ENCODE assay signal across 8 cellular contexts in genomic region chr1:27284425-27285287, GRCh38. TPM values are rescaled to one million over a fixed set of nuclear protein-coding genes. Genes with fewer than 3 reads are reported as not detected.
A peak's percentile ranks its signal among the peaks of the same experiment; 100 is the strongest.
DNase-seq lines count a peak whose midpoint lies in the region; ATAC-seq and TF ChIP-seq lines count a peak whose summit lies in the region.

No MANE protein-coding gene starts in this region.

- peak overlapping the region in 1 of 3 donors; percentile 64 for H3K27ac Mint-ChIP-seq in CD4-positive, CD25-positive, alpha-beta regulatory T cell
- no peak overlapping the region for H3K27ac Mint-ChIP-seq in activated CD8-positive, alpha-beta T cell treated with anti-CD3 and anti-CD28 coated beads for 36 hours
- no peak overlapping the region for H3K27ac Mint-ChIP-seq in effector memory CD8-positive, alpha-beta T cell

- CTCF ChIA-PET in activated CD8-positive, alpha-beta T cell treated with anti-CD3 and anti-CD28 coated beads for 36 hours (lab: Charles Lee) = interaction anchor here (0.7 to 9.0 kb wide), 43 partner anchors 12 to 249 kb away, joined by 3 to 114 read pairs (median 4); no protein-coding TSS in a partner anchor

- H3K4me1 Mint-ChIP-seq in CD4-positive, CD25-positive, alpha-beta regulatory T cell = peaks cover 4 to 14% (median 8%) of the 10 kb centered on the region in 4 donors
- no peaks in the 10 kb centered on the region for H3K4me1 Mint-ChIP-seq in activated CD8-positive, alpha-beta T cell treated with anti-CD3 and anti-CD28 coated beads for 36 hours (ENCODE audit: low read depth)
- peaks cover 0 to 10% of the 10 kb centered on the region in 2 donors for H3K4me1 Mint-ChIP-seq in effector memory CD8-positive, alpha-beta T cell (ENCODE audit: low read depth in 2 of 2)

- no peaks in the 10 kb centered on the region for H3K9me3 Mint-ChIP-seq in CD4-positive, CD25-positive, alpha-beta regulatory T cell
- no peaks in the 10 kb centered on the region for H3K9me3 Mint-ChIP-seq in activated CD8-positive, alpha-beta T cell treated with anti-CD3 and anti-CD28 coated beads for 36 hours
- no peaks in the 10 kb centered on the region for H3K9me3 Mint-ChIP-seq in effector memory CD8-positive, alpha-beta T cell

- H3K27me3 ChIP-seq in CD4-positive, CD25-positive, alpha-beta regulatory T cell (ENCODE audit: control insufficient read depth, insufficient read depth, low read length) = no peaks in the 10 kb centered on the region

- H3K36me3 Mint-ChIP-seq in CD4-positive, CD25-positive, alpha-beta regulatory T cell = peaks cover 25% of the 10 kb centered on the region
- no peaks in the 10 kb centered on the region for H3K36me3 Mint-ChIP-seq in activated CD8-positive, alpha-beta T cell treated with anti-CD3 and anti-CD28 coated beads for 36 hours (ENCODE audit: low read depth)
- peaks cover 41% of the 10 kb centered on the region for H3K36me3 Mint-ChIP-seq in effector memory CD8-positive, alpha-beta T cell (ENCODE audit: insufficient read depth)

- H3K4me1 ChIP-seq in CD4-positive, CD25-positive, alpha-beta regulatory T cell (ENCODE audit: control insufficient read depth, insufficient read depth, low read length, poor library complexity, severe bottlenecking) = no peaks in the 10 kb centered on the region

- peaks cover 32% of the 10 kb centered on the region for H3K36me3 ChIP-seq in CD4-positive, CD25-positive, alpha-beta regulatory T cell (ENCODE audit: control insufficient read depth, insufficient read depth, low read length)

- no peak overlapping the region for H3K4me3 Mint-ChIP-seq in CD4-positive, CD25-positive, alpha-beta regulatory T cell
- no peak overlapping the region for H3K4me3 Mint-ChIP-seq in activated CD8-positive, alpha-beta T cell treated with anti-CD3 and anti-CD28 coated beads for 36 hours
- H3K4me3 Mint-ChIP-seq in effector memory CD8-positive, alpha-beta T cell = no peak overlapping the region

- POLR2A ChIA-PET in activated CD8-positive, alpha-beta T cell treated with anti-CD3 and anti-CD28 coated beads for 36 hours (lab: Charles Lee) = interaction anchor here (0.6 to 1.1 kb wide), 4 partner anchors 12 to 195 kb away, joined by 3 to 4 read pairs (median 4); no protein-coding TSS in a partner anchor

- H3K9me3 ChIP-seq in CD4-positive, CD25-positive, alpha-beta regulatory T cell (ENCODE audit: control insufficient read depth in 2 of 2, low read length in 2 of 2) = no peaks in the 10 kb centered on the region

- ATAC-seq in CD4-positive, CD25-positive, alpha-beta regulatory T cell (ENCODE audit: low read depth in 2 of 2) = peak; percentile 93 to 94
- peak; percentile 96 for ATAC-seq in activated CD8-positive, alpha-beta T cell treated with anti-CD3 and anti-CD28 coated beads for 36 hours
- peak; percentile 95 for ATAC-seq in effector memory CD8-positive, alpha-beta T cell (replicated peaks)
- no peak for ATAC-seq in GM19452 (IDR thresholded peaks at IDR 0.05; ENCODE audit: unreplicated experiment)

- H3K27me3 Mint-ChIP-seq in CD4-positive, CD25-positive, alpha-beta regulatory T cell = no peaks in the 10 kb centered on the region
- no peaks in the 10 kb centered on the region for H3K27me3 Mint-ChIP-seq in activated CD8-positive, alpha-beta T cell treated with anti-CD3 and anti-CD28 coated beads for 36 hours
- no peaks in the 10 kb centered on the region for H3K27me3 Mint-ChIP-seq in effector memory CD8-positive, alpha-beta T cell

- DNase-seq in CD4-positive, CD25-positive, alpha-beta regulatory T cell = peak; percentile 75 to 88 (median 83)
- peak; percentile 41 for DNase-seq in HS-5 (ENCODE audit: low read depth)
- DNase-seq in NK-92 (lab: John Stamatoyannopoulos, UW; ENCODE audit: unreplicated experiment) = peak; percentile 14
- DNase-seq in activated CD8-positive, alpha-beta T cell treated with anti-CD3 and anti-CD28 coated beads for 36 hours = peak; percentile 97
- DNase-seq in effector memory CD8-positive, alpha-beta T cell = peak; percentile 84 to 90 (median 86)
- peak; percentile 89 for DNase-seq in mesenteric fat pad (ENCODE audit: low spot score)
- DNase-seq in stimulated activated CD8-positive, alpha-beta memory T cell treated with anti-CD3 and anti-CD28 coated beads, Interleukin-15, amount 100 ng/mL, for 48 hours (ENCODE audit: low read depth in 2 of 2) = peak; percentile 58 to 59

- H3K27ac ChIP-seq in CD4-positive, CD25-positive, alpha-beta regulatory T cell (ENCODE audit: insufficient read depth, low read length, poor library complexity, severe bottlenecking) = no peak overlapping the region

- no peak overlapping the region for H3K4me3 ChIP-seq in CD4-positive, CD25-positive, alpha-beta regulatory T cell (ENCODE audit: low read depth, low read length)

- peak; percentile 88 for TF ChIP-seq CTCF in activated CD8-positive, alpha-beta T cell treated with anti-CD3 and anti-CD28 coated beads for 36 hours (IDR thresholded peaks at IDR 0.05)

- intact Hi-C loops in activated CD8-positive, alpha-beta T cell treated with anti-CD3 and anti-CD28 coated beads for 36 hours (cut with micrococcal nuclease) = loop anchor here (1.0 to 10.0 kb wide), 3 partner anchors 86 to 240 kb away; no protein-coding TSS in a partner anchor

RNA-seq across cellular contexts. Expression of gene TMEM222, which starts 37.3 kb away (rescaled TPM):
- total RNA-seq in CD4-positive, CD25-positive, alpha-beta regulatory T cell = 26.3 TPM
- 10 to 100 TPM; 59.9 to 71.2 (median 67.4) TPM for polyA plus RNA-seq in CD4-positive, CD25-positive, alpha-beta regulatory T cell
- total RNA-seq in activated CD8-positive, alpha-beta T cell treated with anti-CD3 and anti-CD28 coated beads for 36 hours = 10 to 100 TPM; 22.0 to 25.4 TPM
- total RNA-seq in mesenteric fat pad = 39.2 TPM

RNA-seq across cellular contexts. Expression of gene WDTC1, which starts 50.2 kb away (rescaled TPM):
- 46.1 TPM for total RNA-seq in CD4-positive, CD25-positive, alpha-beta regulatory T cell
- 1 to 10 TPM; 3.3 to 5.9 (median 5.5) TPM for polyA plus RNA-seq in CD4-positive, CD25-positive, alpha-beta regulatory T cell
- total RNA-seq in activated CD8-positive, alpha-beta T cell treated with anti-CD3 and anti-CD28 coated beads for 36 hours = 10 to 100 TPM; 18.0 to 19.0 TPM
- 29.2 TPM for total RNA-seq in mesenteric fat pad

RNA-seq across cellular contexts. Expression of gene SYTL1, which starts 57.2 kb away (rescaled TPM):
- total RNA-seq in CD4-positive, CD25-positive, alpha-beta regulatory T cell = 191 TPM
- polyA plus RNA-seq in CD4-positive, CD25-positive, alpha-beta regulatory T cell = 100 to 1,000 TPM in 3 of 4 donors, 10 to 100 TPM in 1; 91.0 to 138 (median 120) TPM
- 10 to 100 TPM; 77.7 to 80.6 TPM for total RNA-seq in activated CD8-positive, alpha-beta T cell treated with anti-CD3 and anti-CD28 coated beads for 36 hours
- 1.9 TPM for total RNA-seq in mesenteric fat pad

Comparison
In these comparisons a context has a peak if more than half of its experiments do, and no peak if none do; other contexts are left out.
1. DNase-seq: peak in every context shown above with its lines; median percentile 97 in activated CD8-positive, alpha-beta T cell treated with anti-CD3 and anti-CD28 coated beads for 36 hours; 89 in mesenteric fat pad; 86 in effector memory CD8-positive, alpha-beta T cell; 83 in CD4-positive, CD25-positive, alpha-beta regulatory T cell; 58 in stimulated activated CD8-positive, alpha-beta memory T cell treated with anti-CD3 and anti-CD28 coated beads, Interleukin-15, amount 100 ng/mL, for 48 hours; 41 in HS-5; 14 in NK-92.
2. RNA of gene SYTL1, which starts 57.2 kb away (total RNA-seq): 191 TPM in CD4-positive, CD25-positive, alpha-beta regulatory T cell (single experiment) and 77.7 to 80.6 TPM in activated CD8-positive, alpha-beta T cell treated with anti-CD3 and anti-CD28 coated beads for 36 hours; 1.9 TPM in mesenteric fat pad (single experiment); every median in the first group is over 10 times any median in the second.